In genomic region chr1:241356519-241357365, GRCh38 we compare ENCODE assay signal across 1 cellular context.
TF ChIP-seq lines count a peak whose summit lies in the region.

Gene RGS7 (minus strand): TSS chr1:241357205.

TF ChIP-seq in HepG2, 621 proteins besides CTCF, POLR2A, EP300 and RAD21 (continued from another document):
- TF ChIP-seq ZNF687 (CRISPR knock-in tag; IDR thresholded peaks at IDR 0.05) (peak; percentile 26), UBTF (CRISPR knock-in tag; IDR thresholded peaks at IDR 0.05) (peak; percentile 52; the same call in 1 of the 2 replicates), ZNF773 (CRISPR knock-in tag; IDR thresholded peaks at IDR 0.05; ENCODE audit: borderline replicate concordance) (no peak), NCOA2 (CRISPR knock-in tag; IDR thresholded peaks at IDR 0.05) (no peak), RNF2 (conservative IDR thresholded peaks at IDR 0.05; ENCODE audit: low read depth) (0 out of 2 replicates have a peak, but pooled peaks have one; percentile 27), ZMYM4 (CRISPR knock-in tag; IDR thresholded peaks at IDR 0.05) (peak; percentile 24; the same call in 1 of the 2 replicates), PHF8 (CRISPR knock-in tag; IDR thresholded peaks at IDR 0.05) (no peak), ZBTB14 (CRISPR knock-in tag; IDR thresholded peaks at IDR 0.05) (peak; percentile 65), CCDC6 (CRISPR knock-in tag; IDR thresholded peaks at IDR 0.05) (no peak), REST (IDR thresholded peaks at IDR 0.05; ENCODE audit: borderline replicate concordance in 1 of 2, low read depth in 1 of 2, low read length in 2 of 2) (peak; percentile 55 to 84), HOXA5 (CRISPR knock-in tag; IDR thresholded peaks at IDR 0.05) (no peak), IRF1 (CRISPR knock-in tag; IDR thresholded peaks at IDR 0.05; ENCODE audit: low read depth) (no peak), LCORL (IDR thresholded peaks at IDR 0.05) (no peak), LCORL (CRISPR knock-in tag; IDR thresholded peaks at IDR 0.05) (no peak), ZNF770 (CRISPR knock-in tag; IDR thresholded peaks at IDR 0.05) (peak; percentile 88), TOE1 (CRISPR knock-in tag; IDR thresholded peaks at IDR 0.05) (no peak), TBX2 (CRISPR knock-in tag; IDR thresholded peaks at IDR 0.05; ENCODE audit: borderline replicate concordance) (no peak; the same call in 1 of the 2 replicates), SRSF9 (IDR thresholded peaks at IDR 0.05; ENCODE audit: borderline replicate concordance, insufficient read depth, low read depth, low read length, poor library complexity, severe bottlenecking) (no peak), BHLHE40 (IDR thresholded peaks at IDR 0.05; ENCODE audit: low read length) (0 out of 2 replicates have a peak, but pooled peaks have one; percentile 42), HNRNPLL (IDR thresholded peaks at IDR 0.05; ENCODE audit: low read depth, low read length, poor library complexity, severe bottlenecking) (peak; percentile 38), HMG20B (CRISPR knock-in tag; conservative IDR thresholded peaks at IDR 0.05) (no peak)
